9 cellular contexts compared by ENCODE assay signal in the genomic region with DNA sequence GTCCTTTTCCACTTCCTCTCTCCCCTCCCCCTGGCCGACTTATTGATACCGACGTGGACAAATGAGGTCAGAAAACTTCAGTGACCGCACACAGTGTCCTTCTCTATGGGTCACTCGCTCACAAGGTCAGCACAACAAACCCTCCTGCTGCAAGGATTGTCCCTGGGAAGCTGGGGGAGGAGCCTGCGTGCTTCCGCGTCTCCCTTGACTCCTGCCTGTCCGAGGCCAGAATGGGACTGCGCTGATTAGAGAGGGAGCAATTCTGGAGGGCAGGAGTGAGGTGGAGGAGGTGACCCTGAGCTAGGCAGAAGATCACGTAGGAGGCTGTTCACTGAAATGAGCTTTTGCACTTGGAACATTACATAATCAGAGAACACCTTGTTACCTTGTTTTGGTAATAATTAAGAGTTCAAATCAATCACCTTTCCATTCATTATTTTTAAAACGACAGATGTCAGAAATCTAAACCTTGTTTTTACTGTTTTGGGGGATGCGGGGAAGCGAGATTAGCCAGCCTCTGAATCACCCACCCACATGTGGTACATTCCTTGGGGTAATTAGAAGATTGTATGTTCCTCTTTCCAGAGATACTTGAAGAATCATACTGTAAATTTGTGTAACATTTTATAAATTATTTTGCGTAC.
DNase-seq lines count a peak whose midpoint lies in the region; FAIRE-seq and TF ChIP-seq lines count a peak whose summit lies in the region.
"Had no signal": no experiment of that assay in that cellular context is flagged by ENCODE, and none has a peak within 500 bp of the region (broad histone marks: within the 10 kb centered on the region; RNA-seq: fewer than 3 reads in every experiment).

No MANE protein-coding gene starts in this region.

- H3K4me2 ChIP-seq in astrocyte (ENCODE audit: low read length) = peak overlapping the region; percentile 88
- no peak overlapping the region for H3K4me2 ChIP-seq in keratinocyte (ENCODE audit: control insufficient read depth, extremely low read depth, insufficient read depth, low read depth, low read length)

- H3K27ac Mint-ChIP-seq in HFFc6 (peak overlapping the region; percentile 0; the same call in 1 of the 2 replicates), astrocyte (ENCODE audit: unreplicated experiment) (peak overlapping the region; percentile 88)

- H3K9ac ChIP-seq in astrocyte (ENCODE audit: low read length) (peak overlapping the region; percentile 85), keratinocyte (ENCODE audit: control insufficient read depth, extremely low read depth, insufficient read depth, low read length) (no peak overlapping the region)

- DNase-seq in HFFc6 = no peak
- DNase-seq in astrocyte (ENCODE audit: low read depth) = peak; percentile 73
- no peak for DNase-seq in keratinocyte (ENCODE audit: low read depth, low spot score)
- DNase-seq in small intestine = peak; percentile 93
- DNase-seq in NCI-H1092 treated with DMSO at 0.1 percent for 48 hours (lab: John Stamatoyannopoulos, UW) = no peak
- no peak for DNase-seq in NCI-H2171 (lab: John Stamatoyannopoulos, UW)
- DNase-seq in activated CD8-positive, alpha-beta memory T cell treated with anti-CD3 and anti-CD28 coated beads for 24 hours = no peak
- DNase-seq in AG20443 (ENCODE audit: low spot score) = no peak

- peaks cover 10% of the 10 kb centered on the region for H3K27me3 ChIP-seq in astrocyte (ENCODE audit: insufficient read depth, low read length)
- H3K27me3 ChIP-seq in keratinocyte (ENCODE audit: control insufficient read depth, extremely low read depth, insufficient read depth, low read length) = peaks cover 23% of the 10 kb centered on the region
- H3K27me3 ChIP-seq in small intestine (ENCODE audit: control insufficient read depth in 2 of 2, insufficient read depth in 2 of 2, low read length in 2 of 2) = peaks cover 0 to 4% of the 10 kb centered on the region in 2 donors

- H3K36me3 Mint-ChIP-seq in HFFc6 (ENCODE audit: low read depth) = no peaks in the 10 kb centered on the region
- H3K36me3 Mint-ChIP-seq in astrocyte (ENCODE audit: low read depth, unreplicated experiment) = no peaks in the 10 kb centered on the region

- H3K36me3 ChIP-seq in astrocyte (ENCODE audit: insufficient read depth, low read length) (no peaks in the 10 kb centered on the region), keratinocyte (ENCODE audit: control insufficient read depth in 2 of 2, extremely low read depth in 1 of 2, insufficient read depth in 2 of 2, low read length in 2 of 2) (no peaks in the 10 kb centered on the region), small intestine (ENCODE audit: control insufficient read depth in 2 of 2, insufficient read depth in 2 of 2, low read length in 2 of 2) (no peaks in the 10 kb centered on the region)

- peaks cover 52% of the 10 kb centered on the region for H3K4me1 ChIP-seq in astrocyte (ENCODE audit: insufficient read depth, low read length)
- peaks cover 12% of the 10 kb centered on the region for H3K4me1 ChIP-seq in keratinocyte (ENCODE audit: control insufficient read depth, extremely low read depth, insufficient read depth, low read length)
- H3K4me1 ChIP-seq in small intestine (ENCODE audit: control insufficient read depth in 2 of 2, insufficient read depth in 1 of 2, low read depth in 1 of 2, low read length in 1 of 2) = peaks cover 4% of the 10 kb centered on the region in 2 donors

- H3K4me3 Mint-ChIP-seq in HFFc6 (peak overlapping the region; percentile 78), astrocyte (ENCODE audit: unreplicated experiment) (peak overlapping the region; percentile 72)
- H3K4me3 Mint-ChIP-seq: T-helper 1 cell treated with Interleukin-12 subunit alpha and Interleukin-12 subunit beta and Interleukin-4 antibody, amounts not matched to agents 30 μg/mL and 1 μg/mL, for 36 hours had no signal

- FAIRE-seq in astrocyte (lab: Jason Lieb, UNC) (peak; percentile 50), keratinocyte (lab: Jason Lieb, UNC) (peak; percentile 23), small intestine (lab: Jason Lieb, UNC) (no peak)

- H3K4me1 Mint-ChIP-seq in HFFc6 (ENCODE audit: low read depth) (peaks cover 61% of the 10 kb centered on the region), astrocyte (ENCODE audit: low read depth, unreplicated experiment) (peaks cover 34% of the 10 kb centered on the region)

- H3K27ac ChIP-seq in astrocyte (ENCODE audit: low read depth, low read length) (peak overlapping the region; percentile 72), keratinocyte (ENCODE audit: control insufficient read depth, insufficient read depth, low read length) (no peak overlapping the region), small intestine (ENCODE audit: low read depth in 1 of 2, low read length in 1 of 2) (peak overlapping the region; percentile 72 to 87)

- peak overlapping the region; percentile 23 for H2AFZ ChIP-seq in astrocyte (ENCODE audit: low read depth, low read length)
- no peak overlapping the region for H2AFZ ChIP-seq in keratinocyte (ENCODE audit: control insufficient read depth, low read length)

- no peaks in the 10 kb centered on the region for H3K9me1 ChIP-seq in keratinocyte (ENCODE audit: control insufficient read depth, extremely low read depth, insufficient read depth, low read length)

- H3K79me2 ChIP-seq in astrocyte (ENCODE audit: insufficient read depth, low read length) = no peaks in the 10 kb centered on the region
- no peaks in the 10 kb centered on the region for H3K79me2 ChIP-seq in keratinocyte (ENCODE audit: control insufficient read depth, insufficient read depth, low read length)

- no peaks in the 10 kb centered on the region for H4K20me1 ChIP-seq in astrocyte (ENCODE audit: insufficient read depth, low read length)
- H4K20me1 ChIP-seq in keratinocyte (ENCODE audit: control insufficient read depth, extremely low read depth, insufficient read depth, low read length) = no peaks in the 10 kb centered on the region

- H3K9me3 ChIP-seq in astrocyte (ENCODE audit: insufficient read depth, low read depth, low read length) (no peaks in the 10 kb centered on the region), keratinocyte (ENCODE audit: control insufficient read depth, low read depth, low read length) (no peaks in the 10 kb centered on the region), small intestine (ENCODE audit: control insufficient read depth, low read depth) (no peaks in the 10 kb centered on the region)

- H3K9me3 Mint-ChIP-seq in HFFc6 (no peaks in the 10 kb centered on the region), astrocyte (ENCODE audit: unreplicated experiment) (no peaks in the 10 kb centered on the region)
- H3K9me3 Mint-ChIP-seq: T-helper 1 cell treated with Interleukin-12 subunit alpha and Interleukin-12 subunit beta and Interleukin-4 antibody, amounts not matched to agents 30 μg/mL and 1 μg/mL, for 36 hours had no signal

- no peak for TF ChIP-seq CTCF in HFFc6 (IDR thresholded peaks at IDR 0.05)
- TF ChIP-seq CTCF in astrocyte (IDR thresholded peaks at IDR 0.05; ENCODE audit: insufficient read depth, low read depth, low read length) = no peak
- no peak for TF ChIP-seq CTCF in keratinocyte (optimal IDR thresholded peaks at IDR 0.05 in 1 of 3, IDR thresholded peaks at IDR 0.05 in 1 of 3, conservative IDR thresholded peaks at IDR 0.05 in 1 of 3; ENCODE audit: extremely low read depth in 1 of 3, insufficient read depth in 2 of 3, low read length in 3 of 3)

- dilution Hi-C loops in keratinocyte (cut with MboI; ENCODE audit: extremely low pct_ligation_motif_present, low sequenced_read_pairs) = no loop called here

- WGBS in small intestine, 3 donors = 4 to 19% (median 11%) methylated on average over 15 of the region's 15 CpGs

- peak overlapping the region; percentile 24 for H3K4me3 ChIP-seq in astrocyte (ENCODE audit: insufficient read depth, low read depth, low read length)
- H3K4me3 ChIP-seq in keratinocyte (ENCODE audit: control insufficient read depth in 2 of 3, extremely low read depth in 1 of 3, insufficient read depth in 2 of 3, low read depth in 1 of 3, low read length in 3 of 3) = no peak overlapping the region
- peak overlapping the region in 1 of 2 donors; percentile 1 for H3K4me3 ChIP-seq in small intestine (ENCODE audit: low read depth in 1 of 2, low read length in 2 of 2)

- peaks cover 24% of the 10 kb centered on the region for H3K27me3 Mint-ChIP-seq in HFFc6 (ENCODE audit: insufficient read depth)
- peaks cover 38% of the 10 kb centered on the region for H3K27me3 Mint-ChIP-seq in astrocyte (ENCODE audit: low read depth, unreplicated experiment)

Comparison
In these comparisons a context has a peak if more than half of its experiments do, and no peak if none do; other contexts are left out.
1. DNase-seq: peak in astrocyte (single experiment) and small intestine (single experiment); none in HFFc6 (single experiment), keratinocyte (single experiment), NCI-H1092 treated with DMSO at 0.1 percent for 48 hours (single experiment), NCI-H2171 (single experiment), activated CD8-positive, alpha-beta memory T cell treated with anti-CD3 and anti-CD28 coated beads for 24 hours (single experiment) and AG20443 (single experiment).